17 cellular contexts compared by ENCODE assay signal in genomic region chr3:122674339-122674738, GRCh38.
"Had no signal": no experiment of that assay in that cellular context is flagged by ENCODE, and none has a peak within 500 bp of the region (broad histone marks: within the 10 kb centered on the region; RNA-seq: fewer than 3 reads in every experiment).

No MANE protein-coding gene starts in this region.

- FAIRE-seq: endometrium, islet of Langerhans had no signal

- H3K27ac ChIP-seq: body of pancreas, colonic mucosa, VCaP had no signal

- ATAC-seq: body of pancreas; left lobe of liver; naive thymus-derived CD4-positive, alpha-beta T cell had no signal

- DNase-seq: activated CD4-positive, alpha-beta memory T cell treated with anti-CD3 and anti-CD28 coated beads, Interleukin-2, amount 10 ng/mL, durations not matched to agents 7 days and 5 days; activated CD4-positive, alpha-beta T cell treated with anti-CD3 and anti-CD28 coated beads for 4 hours; activated CD8-positive, alpha-beta memory T cell treated with anti-CD3 and anti-CD28 coated beads, Interleukin-2, amount 50 U/mL, for 4 hours; activated effector memory CD4-positive, alpha-beta T cell treated with anti-CD3 and anti-CD28 coated beads, Interleukin-2, amount 50 U/mL, for 16 hours; activated T-cell treated with anti-CD3 and anti-CD28 coated beads, Interleukin-2, amount 50 U/mL, for 48 hours; amygdala; body of pancreas; central memory CD4-positive, alpha-beta T cell; colonic mucosa; naive thymus-derived CD4-positive, alpha-beta T cell; stimulated activated CD4-positive, alpha-beta T cell treated with anti-CD3 and anti-CD28 coated beads, Interleukin-1b, Interleukin-23, amount 100 ng/mL, for 48 hours; T1000 had no signal

- H3K4me3 ChIP-seq: body of pancreas, colonic mucosa had no signal

- H3K27ac Mint-ChIP-seq: activated CD4-positive, alpha-beta memory T cell treated with anti-CD3 and anti-CD28 coated beads, Interleukin-2, amount 10 ng/mL, durations not matched to agents 7 days and 5 days; activated naive CD4-positive, alpha-beta T cell treated with anti-CD3 and anti-CD28 coated beads, Interleukin-2, amount 50 U/mL, for 24 hours; naive thymus-derived CD4-positive, alpha-beta T cell had no signal

- H3K4me3 Mint-ChIP-seq: activated CD4-positive, alpha-beta memory T cell treated with anti-CD3 and anti-CD28 coated beads, Interleukin-2, amount 10 ng/mL, durations not matched to agents 7 days and 5 days; activated naive CD4-positive, alpha-beta T cell treated with anti-CD3 and anti-CD28 coated beads, Interleukin-2, amount 50 U/mL, for 24 hours; naive thymus-derived CD4-positive, alpha-beta T cell had no signal

- H3K27me3 ChIP-seq: body of pancreas, colonic mucosa had no signal

- H3K36me3 ChIP-seq: colonic mucosa had no signal

- H3K36me3 Mint-ChIP-seq: activated naive CD4-positive, alpha-beta T cell treated with anti-CD3 and anti-CD28 coated beads, Interleukin-2, amount 50 U/mL, for 24 hours had no signal

- H3K27me3 Mint-ChIP-seq: activated CD4-positive, alpha-beta memory T cell treated with anti-CD3 and anti-CD28 coated beads, Interleukin-2, amount 10 ng/mL, durations not matched to agents 7 days and 5 days; activated naive CD4-positive, alpha-beta T cell treated with anti-CD3 and anti-CD28 coated beads, Interleukin-2, amount 50 U/mL, for 24 hours; naive thymus-derived CD4-positive, alpha-beta T cell had no signal

- H3K9me3 ChIP-seq: body of pancreas, colonic mucosa had no signal

- H3K9me3 Mint-ChIP-seq: activated naive CD4-positive, alpha-beta T cell treated with anti-CD3 and anti-CD28 coated beads, Interleukin-2, amount 50 U/mL, for 24 hours had no signal
